8 cellular contexts compared by ENCODE assay signal in genomic region chr11:926341-926916, GRCh38. TPM values are rescaled to one million over a fixed set of nuclear protein-coding genes. Genes with fewer than 3 reads are reported as not detected.
DNase-seq lines count a peak whose midpoint lies in the region; ATAC-seq and TF ChIP-seq lines count a peak whose summit lies in the region.

No MANE protein-coding gene starts in this region.

- H3K36me3 Mint-ChIP-seq in activated naive CD4-positive, alpha-beta T cell treated with anti-CD3 and anti-CD28 coated beads, Interleukin-2, amount 50 U/mL, for 24 hours = peaks cover 1% of the 10 kb centered on the region

- no peaks in the 10 kb centered on the region for H3K27me3 ChIP-seq in muscle layer of duodenum (ENCODE audit: low read depth, low read length)

- H3K4me1 ChIP-seq in muscle layer of duodenum (ENCODE audit: control insufficient read depth in 1 of 2, insufficient read depth in 2 of 2, low read length in 2 of 2) = peaks cover 0 to 43% of the 10 kb centered on the region in 2 donors

- DNase-seq in activated naive CD4-positive, alpha-beta T cell treated with Interleukin-2 at 50 U/mL for 16 hours = no peak
- DNase-seq in epithelial cell of prostate (ENCODE audit: low read depth, low spot score) (no peak), ureter (ENCODE audit: low spot score) (no peak), Kasumi-1 (lab: John Stamatoyannopoulos, UW) (no peak)

- ATAC-seq in SK-N-SH treated with all-trans-retinoic acid at 6 μM for 48 hours (peak; percentile 79), HG03135 (IDR thresholded peaks at IDR 0.05; ENCODE audit: unreplicated experiment) (no peak)

- H3K27ac ChIP-seq in epithelial cell of prostate (peak overlapping the region; percentile 59), muscle layer of duodenum (ENCODE audit: low read length) (peak overlapping the region; percentile 87)

- peaks cover 4 to 5% of the 10 kb centered on the region in 2 donors for H3K36me3 ChIP-seq in muscle layer of duodenum (ENCODE audit: control insufficient read depth in 1 of 2, insufficient read depth in 2 of 2, low read length in 2 of 2)

- peaks cover 39% of the 10 kb centered on the region for H3K4me1 Mint-ChIP-seq in activated naive CD4-positive, alpha-beta T cell treated with anti-CD3 and anti-CD28 coated beads, Interleukin-2, amount 50 U/mL, for 24 hours

- H3K27me3 Mint-ChIP-seq in activated naive CD4-positive, alpha-beta T cell treated with anti-CD3 and anti-CD28 coated beads, Interleukin-2, amount 50 U/mL, for 24 hours = no peaks in the 10 kb centered on the region

- no peaks in the 10 kb centered on the region for H3K9me3 ChIP-seq in muscle layer of duodenum (ENCODE audit: control insufficient read depth in 1 of 2, low read length in 2 of 2)

- H3K9me3 Mint-ChIP-seq in activated naive CD4-positive, alpha-beta T cell treated with anti-CD3 and anti-CD28 coated beads, Interleukin-2, amount 50 U/mL, for 24 hours = no peaks in the 10 kb centered on the region

- peak overlapping the region; percentile 83 for H3K27ac Mint-ChIP-seq in activated naive CD4-positive, alpha-beta T cell treated with anti-CD3 and anti-CD28 coated beads, Interleukin-2, amount 50 U/mL, for 24 hours

- H3K4me3 Mint-ChIP-seq in activated naive CD4-positive, alpha-beta T cell treated with anti-CD3 and anti-CD28 coated beads, Interleukin-2, amount 50 U/mL, for 24 hours = peak overlapping the region; percentile 88

- H3K4me3 ChIP-seq in muscle layer of duodenum (ENCODE audit: low read depth in 1 of 2, low read length in 2 of 2) = peak overlapping the region; percentile 74 to 80

TF ChIP-seq in SK-N-SH treated with all-trans-retinoic acid at 6 μM for 48 hours, 23 proteins besides CTCF, POLR2A, EP300 and RAD21:
- no peak for TF ChIP-seq ZC3H10 (CRISPR knock-in tag; IDR thresholded peaks at IDR 0.05)
- no peak for TF ChIP-seq PATZ1 (CRISPR knock-in tag; IDR thresholded peaks at IDR 0.05; ENCODE audit: borderline replicate concordance)
- no peak for TF ChIP-seq TOX (CRISPR knock-in tag; IDR thresholded peaks at IDR 0.05; ENCODE audit: borderline replicate concordance)
- no peak for TF ChIP-seq ZFP30 (CRISPR knock-in tag; IDR thresholded peaks at IDR 0.05)
- no peak for TF ChIP-seq TSHZ2 (CRISPR knock-in tag; IDR thresholded peaks at IDR 0.05)
- TF ChIP-seq ZNF565 (CRISPR knock-in tag; conservative IDR thresholded peaks at IDR 0.05; ENCODE audit: low read depth) = no peak
- no peak for TF ChIP-seq BACH2 (CRISPR knock-in tag; IDR thresholded peaks at IDR 0.05; ENCODE audit: borderline replicate concordance)
- TF ChIP-seq PPARA (CRISPR knock-in tag; IDR thresholded peaks at IDR 0.05; ENCODE audit: borderline replicate concordance) = no peak
- TF ChIP-seq ISL1 (CRISPR knock-in tag; IDR thresholded peaks at IDR 0.05) = no peak
- no peak for TF ChIP-seq TCF4 (CRISPR knock-in tag; IDR thresholded peaks at IDR 0.05; ENCODE audit: borderline replicate concordance)
- TF ChIP-seq OSR1 (CRISPR knock-in tag; IDR thresholded peaks at IDR 0.05) = no peak
- TF ChIP-seq ZNF8 (CRISPR knock-in tag; IDR thresholded peaks at IDR 0.05) = no peak
- TF ChIP-seq ESRRG (CRISPR knock-in tag; IDR thresholded peaks at IDR 0.05) = no peak
- TF ChIP-seq POU6F1 (CRISPR knock-in tag; IDR thresholded peaks at IDR 0.05; ENCODE audit: borderline replicate concordance, low read depth) = no peak
- no peak for TF ChIP-seq ZFP3 (CRISPR knock-in tag; IDR thresholded peaks at IDR 0.05)
- TF ChIP-seq RARB (CRISPR knock-in tag; IDR thresholded peaks at IDR 0.05) = no peak
- no peak for TF ChIP-seq GLIS3 (CRISPR knock-in tag; IDR thresholded peaks at IDR 0.05)

RNA-seq across cellular contexts. Expression of gene AP2A2, which starts 0.8 kb away (rescaled TPM):
- total RNA-seq in ureter = 100 TPM

RNA-seq across cellular contexts. Expression of gene CHID1, which starts 15.8 kb away (rescaled TPM):
- 116 TPM for total RNA-seq in ureter
